In genomic region chr15:63231717-63232116, GRCh38 we compare ENCODE assay signal across 12 cellular contexts. TPM values are rescaled to one million over a fixed set of nuclear protein-coding genes. Genes with fewer than 3 reads are reported as not detected.
DNase-seq lines count a peak whose midpoint lies in the region; ATAC-seq and TF ChIP-seq lines count a peak whose summit lies in the region.
"Had no signal": no experiment of that assay in that cellular context is flagged by ENCODE, and none has a peak within 500 bp of the region (broad histone marks: within the 10 kb centered on the region; RNA-seq: fewer than 3 reads in every experiment).

No MANE protein-coding gene starts in this region.

- peaks cover 2 to 11% of the 10 kb centered on the region in 2 donors for H3K36me3 Mint-ChIP-seq in activated T-cell treated with anti-CD3 and anti-CD28 coated beads, Interleukin-2, amount 50 U/mL, for 72 hours (ENCODE audit: insufficient read depth in 2 of 2)
- peaks cover 20% of the 10 kb centered on the region for H3K36me3 Mint-ChIP-seq in T-helper 1 cell treated with Interleukin-12 subunit alpha and Interleukin-12 subunit beta and Interleukin-4 antibody, amounts not matched to agents 30 μg/mL and 1 μg/mL, for 36 hours (ENCODE audit: low read depth)

- H3K27ac ChIP-seq in WERI-Rb-1 = no peak overlapping the region
- H3K27ac ChIP-seq: foreskin keratinocyte had no signal

- H3K27ac Mint-ChIP-seq in activated T-cell treated with anti-CD3 and anti-CD28 coated beads, Interleukin-2, amount 50 U/mL, for 72 hours = peak overlapping the region; percentile 97
- H3K27ac Mint-ChIP-seq in T-helper 1 cell treated with Interleukin-12 subunit alpha and Interleukin-12 subunit beta and Interleukin-4 antibody, amounts not matched to agents 30 μg/mL and 1 μg/mL, for 36 hours = peak overlapping the region; percentile 28
- H3K27ac Mint-ChIP-seq in stimulated activated naive CD8-positive, alpha-beta T cell treated with anti-CD3 and anti-CD28 coated beads, Interleukin-15, amount 100 ng/mL, for 72 hours = peak overlapping the region; percentile 11 to 59

- H3K9me3 Mint-ChIP-seq in activated T-cell treated with anti-CD3 and anti-CD28 coated beads, Interleukin-2, amount 50 U/mL, for 72 hours = no peaks in the 10 kb centered on the region
- H3K9me3 Mint-ChIP-seq in T-helper 1 cell treated with Interleukin-12 subunit alpha and Interleukin-12 subunit beta and Interleukin-4 antibody, amounts not matched to agents 30 μg/mL and 1 μg/mL, for 36 hours = no peaks in the 10 kb centered on the region
- no peaks in the 10 kb centered on the region for H3K9me3 Mint-ChIP-seq in stimulated activated naive CD8-positive, alpha-beta T cell treated with anti-CD3 and anti-CD28 coated beads, Interleukin-15, amount 100 ng/mL, for 72 hours

- H3K27me3 ChIP-seq in WERI-Rb-1 (ENCODE audit: insufficient read depth, low read depth, severe bottlenecking) = no peaks in the 10 kb centered on the region
- H3K27me3 ChIP-seq: foreskin keratinocyte had no signal

- no peaks in the 10 kb centered on the region for H3K9me3 ChIP-seq in WERI-Rb-1 (ENCODE audit: severe bottlenecking)

- TF ChIP-seq CTCF in WERI-Rb-1 (IDR thresholded peaks at IDR 0.05; ENCODE audit: low read depth, low read length) = no peak

- DNase-seq in activated T-cell treated with anti-CD3 and anti-CD28 coated beads, Interleukin-2, amount 50 U/mL, for 72 hours = no peak
- DNase-seq in activated T-cell treated with anti-CD3 and anti-CD28 coated beads, Interleukin-2, amount 50 U/mL, for 48 hours = no peak
- peak; percentile 35 for DNase-seq in fibroblast of gingiva (ENCODE audit: low read depth)
- no peak for DNase-seq in stimulated activated naive CD8-positive, alpha-beta T cell treated with anti-CD3 and anti-CD28 coated beads, Interleukin-15, amount 100 ng/mL, for 72 hours
- DNase-seq in WERI-Rb-1 = no peak
- DNase-seq in NCI-H446 (lab: John Stamatoyannopoulos, UW) = no peak
- DNase-seq: foreskin keratinocyte, left cardiac atrium, NCI-H187 treated with DMSO at 0.1 percent for 48 hours had no signal

- peak overlapping the region; percentile 40 to 50 for H3K4me3 Mint-ChIP-seq in activated T-cell treated with anti-CD3 and anti-CD28 coated beads, Interleukin-2, amount 50 U/mL, for 72 hours
- H3K4me3 Mint-ChIP-seq in T-helper 1 cell treated with Interleukin-12 subunit alpha and Interleukin-12 subunit beta and Interleukin-4 antibody, amounts not matched to agents 30 μg/mL and 1 μg/mL, for 36 hours = no peak overlapping the region
- peak overlapping the region; percentile 34 to 75 for H3K4me3 Mint-ChIP-seq in stimulated activated naive CD8-positive, alpha-beta T cell treated with anti-CD3 and anti-CD28 coated beads, Interleukin-15, amount 100 ng/mL, for 72 hours

- peaks cover 90% of the 10 kb centered on the region for H3K4me1 Mint-ChIP-seq in activated T-cell treated with anti-CD3 and anti-CD28 coated beads, Interleukin-2, amount 50 U/mL, for 72 hours (ENCODE audit: low read depth)
- H3K4me1 Mint-ChIP-seq in T-helper 1 cell treated with Interleukin-12 subunit alpha and Interleukin-12 subunit beta and Interleukin-4 antibody, amounts not matched to agents 30 μg/mL and 1 μg/mL, for 36 hours (ENCODE audit: low read depth) = peaks cover 39% of the 10 kb centered on the region
- H3K4me1 Mint-ChIP-seq in stimulated activated naive CD8-positive, alpha-beta T cell treated with anti-CD3 and anti-CD28 coated beads, Interleukin-15, amount 100 ng/mL, for 72 hours = peaks cover 94% of the 10 kb centered on the region

- H3K36me3 ChIP-seq in WERI-Rb-1 = no peaks in the 10 kb centered on the region

- no peaks in the 10 kb centered on the region for H3K27me3 Mint-ChIP-seq in activated T-cell treated with anti-CD3 and anti-CD28 coated beads, Interleukin-2, amount 50 U/mL, for 72 hours (ENCODE audit: low read depth)
- no peaks in the 10 kb centered on the region for H3K27me3 Mint-ChIP-seq in T-helper 1 cell treated with Interleukin-12 subunit alpha and Interleukin-12 subunit beta and Interleukin-4 antibody, amounts not matched to agents 30 μg/mL and 1 μg/mL, for 36 hours (ENCODE audit: low read depth)
- no peaks in the 10 kb centered on the region for H3K27me3 Mint-ChIP-seq in stimulated activated naive CD8-positive, alpha-beta T cell treated with anti-CD3 and anti-CD28 coated beads, Interleukin-15, amount 100 ng/mL, for 72 hours

- H3K4me3 ChIP-seq in WERI-Rb-1 (ENCODE audit: low read depth, low read length) = no peak overlapping the region

- peak in 1 of 2 donors; percentile 37 for ATAC-seq in activated T-cell treated with anti-CD3 and anti-CD28 coated beads, Interleukin-2, amount 50 U/mL, for 72 hours (replicated peaks in 1 of 2)
- peak; percentile 53 for ATAC-seq in stimulated activated naive CD8-positive, alpha-beta T cell treated with anti-CD3 and anti-CD28 coated beads, Interleukin-15, amount 100 ng/mL, for 72 hours
- ATAC-seq in HG03039 (IDR thresholded peaks at IDR 0.05; ENCODE audit: unreplicated experiment) = no peak
- ATAC-seq: foreskin keratinocyte, HepG2, left cardiac atrium had no signal

RNA-seq across cellular contexts. Expression of gene RAB8B, which starts 42.3 kb away (rescaled TPM):
- 100 to 1,000 TPM; 122 to 157 TPM for total RNA-seq in activated T-cell treated with anti-CD3 and anti-CD28 coated beads, Interleukin-2, amount 50 U/mL, for 72 hours

RNA-seq across cellular contexts. Expression of gene APH1B, which starts 45.7 kb away (rescaled TPM):
- total RNA-seq in activated T-cell treated with anti-CD3 and anti-CD28 coated beads, Interleukin-2, amount 50 U/mL, for 72 hours = 10 to 100 TPM; 24.4 to 30.6 TPM

Comparison
In these comparisons a context has a peak if more than half of its experiments do, and no peak if none do; other contexts are left out.
1. H3K27ac Mint-ChIP-seq: peak in every context shown above with its lines; median percentile 97 in activated T-cell treated with anti-CD3 and anti-CD28 coated beads, Interleukin-2, amount 50 U/mL, for 72 hours; 35 in stimulated activated naive CD8-positive, alpha-beta T cell treated with anti-CD3 and anti-CD28 coated beads, Interleukin-15, amount 100 ng/mL, for 72 hours; 28 in T-helper 1 cell treated with Interleukin-12 subunit alpha and Interleukin-12 subunit beta and Interleukin-4 antibody, amounts not matched to agents 30 μg/mL and 1 μg/mL, for 36 hours.